In the genomic region with DNA sequence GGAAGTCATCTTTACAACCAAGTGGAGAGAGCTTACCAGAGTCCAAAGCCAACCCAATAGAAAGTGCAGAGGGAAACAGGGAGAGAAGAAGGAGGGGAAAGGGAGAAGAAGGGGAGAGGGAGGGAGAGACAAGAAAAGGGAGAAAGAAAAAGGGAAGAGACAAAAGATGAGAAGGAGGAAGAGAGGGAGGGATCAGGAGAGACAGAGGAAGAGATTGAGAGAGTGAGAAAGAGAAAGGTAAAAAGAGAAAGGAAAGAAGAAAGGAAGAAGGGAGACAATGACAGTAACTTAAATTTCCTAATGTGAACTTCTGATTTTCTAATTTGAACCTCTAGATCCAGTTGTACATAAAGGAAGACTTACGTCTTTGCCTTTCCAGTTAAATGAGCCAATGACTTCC, we compare ENCODE assay signal across 34 cellular contexts.
"Had no signal": no experiment of that assay in that cellular context is flagged by ENCODE, and none has a peak within 500 bp of the region (broad histone marks: within the 10 kb centered on the region; RNA-seq: fewer than 3 reads in every experiment).

No MANE protein-coding gene starts in this region.

- H3K27ac ChIP-seq: KMS-11 had no signal

- H3K9ac ChIP-seq: KMS-11 had no signal

- DNase-seq: Kasumi-1, MG63, MM.1S, MV-4-11, NCI-H1048, NCI-H1092, NCI-H1105, NCI-H1105 treated with DMSO at 0.1 percent for 48 hours, NCI-H1417, NCI-H1417 treated with DMSO at 0.1 percent for 48 hours, NCI-H1436 treated with DMSO at 0.1 percent for 48 hours, NCI-H146, NCI-H1694, NCI-H1694 treated with DMSO at 0.1 percent for 48 hours, NCI-H187, NCI-H187 treated with DMSO at 0.1 percent for 48 hours, NCI-H1930, NCI-H2029, NCI-H2029 treated with DMSO at 0.1 percent for 48 hours, NCI-H2081, NCI-H2081 treated with DMSO at 0.1 percent for 48 hours, NCI-H2107, NCI-H2171, NCI-H2171 treated with DMSO at 0.1 percent for 48 hours, NCI-H2227 treated with DMSO at 0.1 percent for 48 hours, NCI-H226, NCI-H345, NCI-H446, NCI-H446 treated with DMSO at 0.1 percent for 48 hours, NCI-H510A, NCI-H510A treated with DMSO at 0.1 percent for 48 hours, NCI-H524, NCI-H524 treated with DMSO at 0.1 percent for 48 hours had no signal

- H3K36me3 ChIP-seq: MG63 had no signal

- H3K4me3 ChIP-seq: MG63 had no signal

- H3K4me2 ChIP-seq: KMS-11 had no signal

- H3K27me3 ChIP-seq: MG63 had no signal

- H3K9me3 ChIP-seq: MG63 had no signal
